Comparison of ENCODE assay signal across 25 cellular contexts in the genomic region with DNA sequence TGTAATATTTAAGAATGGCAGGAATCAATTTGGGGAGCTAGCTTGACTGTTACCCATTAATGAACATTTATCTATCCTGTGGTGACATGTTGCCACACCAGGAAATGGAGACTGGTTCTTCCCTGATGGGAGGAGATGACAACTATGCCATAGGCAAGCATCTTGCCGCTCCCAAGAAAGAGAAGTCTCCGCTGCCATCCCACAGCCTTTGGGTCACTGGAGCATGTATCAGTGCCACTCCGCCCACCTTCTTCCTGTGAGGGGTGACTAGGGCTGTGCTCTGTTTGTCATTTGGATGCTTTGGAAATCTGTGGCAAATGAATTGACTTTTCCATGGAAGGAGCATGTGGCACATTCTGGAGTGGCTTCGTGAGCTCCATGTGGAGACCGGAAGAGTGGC. TPM values are rescaled to one million over a fixed set of nuclear protein-coding genes. Genes with fewer than 3 reads are reported as not detected.
A peak's percentile ranks its signal among the peaks of the same experiment; 100 is the strongest.
DNase-seq lines count a peak whose midpoint lies in the region; ATAC-seq, FAIRE-seq and TF ChIP-seq lines count a peak whose summit lies in the region.
"Had no signal": no experiment of that assay in that cellular context is flagged by ENCODE, and none has a peak within 500 bp of the region (broad histone marks: within the 10 kb centered on the region; RNA-seq: fewer than 3 reads in every experiment).

No MANE protein-coding gene starts in this region.

- H3K27me3 ChIP-seq in lower lobe of right lung (ENCODE audit: low read depth), result no peaks in the 10 kb centered on the region
- H3K27me3 ChIP-seq in pancreas, result no peaks in the 10 kb centered on the region
- H3K27me3 ChIP-seq: BE2C had no signal

- no peak for FAIRE-seq in pancreas (lab: Jason Lieb, UNC)
- FAIRE-seq: GM12891, HepG2 had no signal

- H3K9me3 ChIP-seq in lower lobe of right lung (no peaks in the 10 kb centered on the region), pancreas (no peaks in the 10 kb centered on the region)
- H3K9me3 ChIP-seq: BE2C, Caco-2 had no signal

- peaks cover 10% of the 10 kb centered on the region for H3K36me3 Mint-ChIP-seq in activated naive CD8-positive, alpha-beta T cell
- peaks cover 64% of the 10 kb centered on the region for H3K36me3 Mint-ChIP-seq in activated naive CD8-positive, alpha-beta T cell treated with anti-CD3 and anti-CD28 coated beads, Interleukin-2, amount 50 U/mL, for 24 hours (ENCODE audit: low read depth)
- peaks cover 65% of the 10 kb centered on the region for H3K36me3 Mint-ChIP-seq in WTC11

- H3K4me3 ChIP-seq in lower lobe of right lung, result no peak overlapping the region
- no peak overlapping the region for H3K4me3 ChIP-seq in pancreas
- H3K4me3 ChIP-seq: GM23248, PC-9 had no signal

- no peak for TF ChIP-seq CTCF in WTC11 (IDR thresholded peaks at IDR 0.05)
- no peak for TF ChIP-seq CTCF in lower lobe of right lung (IDR thresholded peaks at IDR 0.05)
- no peak for TF ChIP-seq CTCF in pancreas (IDR thresholded peaks at IDR 0.05)

- no peaks in the 10 kb centered on the region for H3K27me3 Mint-ChIP-seq in activated naive CD8-positive, alpha-beta T cell
- no peaks in the 10 kb centered on the region for H3K27me3 Mint-ChIP-seq in activated naive CD8-positive, alpha-beta T cell treated with anti-CD3 and anti-CD28 coated beads, Interleukin-2, amount 50 U/mL, for 24 hours
- H3K27me3 Mint-ChIP-seq in WTC11 (ENCODE audit: low read depth), result no peaks in the 10 kb centered on the region
- H3K27me3 Mint-ChIP-seq: CD4-positive, alpha-beta T cell had no signal

- WGBS in pancreas, 2 donors, result 91 to 94% methylated on average over 5 of the region's 5 CpGs

- peak overlapping the region; percentile 58 for H3K4me3 Mint-ChIP-seq in activated naive CD8-positive, alpha-beta T cell
- no peak overlapping the region for H3K4me3 Mint-ChIP-seq in activated naive CD8-positive, alpha-beta T cell treated with anti-CD3 and anti-CD28 coated beads, Interleukin-2, amount 50 U/mL, for 24 hours
- no peak overlapping the region for H3K4me3 Mint-ChIP-seq in WTC11
- H3K4me3 Mint-ChIP-seq: CD4-positive, alpha-beta T cell had no signal

- H3K4me1 ChIP-seq in lower lobe of right lung (peaks cover 20% of the 10 kb centered on the region), pancreas (peaks cover 0 to 9% (median 3%) of the 10 kb centered on the region in 3 donors)
- H3K4me1 ChIP-seq: BE2C had no signal

- H3K27ac ChIP-seq in lower lobe of right lung (no peak overlapping the region), pancreas (no peak overlapping the region)
- H3K27ac ChIP-seq: GM23248, PC-9 had no signal

- H3K36me3 ChIP-seq in lower lobe of right lung, result peaks cover 58% of the 10 kb centered on the region
- peaks cover 15 to 48% (median 42%) of the 10 kb centered on the region in 3 donors for H3K36me3 ChIP-seq in pancreas

- CTCF ChIA-PET in WTC11 (lab: Charles Lee), result interaction anchor here (1.2 to 2.1 kb wide), 3 partner anchors 12 to 40 kb away, joined by 4 to 11 read pairs (median 4); no protein-coding TSS in a partner anchor

- H3K27ac Mint-ChIP-seq in activated naive CD8-positive, alpha-beta T cell, result peak overlapping the region; percentile 58
- H3K27ac Mint-ChIP-seq in activated naive CD8-positive, alpha-beta T cell treated with anti-CD3 and anti-CD28 coated beads, Interleukin-2, amount 50 U/mL, for 24 hours, result no peak overlapping the region
- H3K27ac Mint-ChIP-seq in WTC11, result peak overlapping the region; percentile 41; the same call in 1 of the 2 replicates
- H3K27ac Mint-ChIP-seq: CD4-positive, alpha-beta T cell had no signal

- intact Hi-C loops in lower lobe of right lung (cut with DNase I) (no loop called here), pancreas (cut with DNase I) (no loop called here)

- no peaks in the 10 kb centered on the region for H3K9me3 Mint-ChIP-seq in activated naive CD8-positive, alpha-beta T cell (ENCODE audit: low read depth)
- H3K9me3 Mint-ChIP-seq in activated naive CD8-positive, alpha-beta T cell treated with anti-CD3 and anti-CD28 coated beads, Interleukin-2, amount 50 U/mL, for 24 hours, result no peaks in the 10 kb centered on the region
- no peaks in the 10 kb centered on the region for H3K9me3 Mint-ChIP-seq in WTC11
- H3K9me3 Mint-ChIP-seq: CD4-positive, alpha-beta T cell had no signal

- DNase-seq in activated naive CD8-positive, alpha-beta T cell treated with anti-CD3 and anti-CD28 coated beads, Interleukin-2, amount 50 U/mL, for 24 hours, result no peak
- DNase-seq in WTC11 (ENCODE audit: low spot score), result no peak
- no peak for DNase-seq in lower lobe of right lung
- no peak for DNase-seq in pancreas
- DNase-seq in activated effector memory CD4-positive, alpha-beta T cell treated with anti-CD3 and anti-CD28 coated beads, Interleukin-2, amount 50 U/mL, for 16 hours, result no peak
- DNase-seq in NCI-H2196 treated with DMSO at 0.1 percent for 48 hours (lab: John Stamatoyannopoulos, UW; ENCODE audit: unreplicated experiment), result no peak
- DNase-seq: BE2C; Caco-2; CD4-positive, alpha-beta T cell; DMS 273 treated with DMSO at 0.1 percent for 48 hours; DMS79 treated with DMSO at 0.1 percent for 48 hours; GM23248; HCEC 1CT; KBM-7; MM.1S; NCI-H1048; NCI-H1417 treated with DMSO at 0.1 percent for 48 hours; NCI-H187 treated with DMSO at 0.1 percent for 48 hours; NCI-H2107; NCI-H69; PC-9; SIG-M5 had no signal

- peaks cover 41% of the 10 kb centered on the region for H3K4me1 Mint-ChIP-seq in activated naive CD8-positive, alpha-beta T cell (ENCODE audit: low read depth)
- peaks cover 44% of the 10 kb centered on the region for H3K4me1 Mint-ChIP-seq in activated naive CD8-positive, alpha-beta T cell treated with anti-CD3 and anti-CD28 coated beads, Interleukin-2, amount 50 U/mL, for 24 hours
- H3K4me1 Mint-ChIP-seq in WTC11, result peaks cover 9% of the 10 kb centered on the region

- no peak for ATAC-seq in activated naive CD8-positive, alpha-beta T cell treated with anti-CD3 and anti-CD28 coated beads, Interleukin-2, amount 50 U/mL, for 24 hours
- ATAC-seq in WTC11 (no peak), lower lobe of right lung (peak; percentile 58 to 65), pancreas (no peak)
- ATAC-seq: HepG2 had no signal

- POLR2A ChIA-PET in WTC11 (lab: Charles Lee), result no interaction called here

TF ChIP-seq in WTC11, 78 proteins besides CTCF, POLR2A, EP300 and RAD21 (continues in another document):
- TF ChIP-seq SMAD3 (CRISPR knock-in tag; IDR thresholded peaks at IDR 0.05; ENCODE audit: borderline replicate concordance) (no peak), USF2 (CRISPR knock-in tag; IDR thresholded peaks at IDR 0.05) (no peak), SMAD4 (CRISPR knock-in tag; IDR thresholded peaks at IDR 0.05) (no peak), TCF7 (CRISPR knock-in tag; IDR thresholded peaks at IDR 0.05; ENCODE audit: low read depth) (no peak), NFE2L1 (CRISPR knock-in tag; IDR thresholded peaks at IDR 0.05) (no peak), JAZF1 (CRISPR knock-in tag; IDR thresholded peaks at IDR 0.05) (no peak)
- TF ChIP-seq, protein P1, sequence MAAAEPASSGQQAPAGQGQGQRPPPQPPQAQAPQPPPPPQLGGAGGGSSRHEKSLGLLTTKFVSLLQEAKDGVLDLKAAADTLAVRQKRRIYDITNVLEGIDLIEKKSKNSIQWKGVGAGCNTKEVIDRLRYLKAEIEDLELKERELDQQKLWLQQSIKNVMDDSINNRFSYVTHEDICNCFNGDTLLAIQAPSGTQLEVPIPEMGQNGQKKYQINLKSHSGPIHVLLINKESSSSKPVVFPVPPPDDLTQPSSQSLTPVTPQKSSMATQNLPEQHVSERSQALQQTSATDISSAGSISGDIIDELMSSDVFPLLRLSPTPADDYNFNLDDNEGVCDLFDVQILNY (CRISPR knock-in tag; IDR thresholded peaks at IDR 0.05), result no peak

RNA-seq across cellular contexts. Expression of gene STIP1, which starts 6.5 kb away (rescaled TPM):
- total RNA-seq in WTC11 (2021) (291 to 296 TPM (median 296 TPM) in 3 replicates), lower lobe of right lung (125 TPM), pancreas (10 to 100 TPM; 23.7 to 73.0 (median 39.3) TPM)
- 10 to 100 TPM; 34.2 to 37.6 TPM for polyA plus RNA-seq in pancreas

RNA-seq across cellular contexts. Expression of gene FERMT3, which starts 14.1 kb away (rescaled TPM):
- total RNA-seq in WTC11 (2021) (3.8 to 8.2 TPM (median 3.8 TPM) in 3 replicates), lower lobe of right lung (92.0 TPM), pancreas (10 to 100 TPM in 2 of 6 donors, 1 to 10 TPM in 4; 1.9 to 16.3 (median 6.3) TPM)
- polyA plus RNA-seq in pancreas, result 10 to 100 TPM in 1 of 2 donors, 1 to 10 TPM in 1; 9.7 to 12.6 TPM
- total RNA-seq: HepG2 had no signal

RNA-seq across cellular contexts. Expression of gene MACROD1, which starts 26.5 kb away (rescaled TPM):
- total RNA-seq in WTC11 (2021) (36.9 to 54.4 TPM (median 52.9 TPM) in 3 replicates), lower lobe of right lung (15.0 TPM), pancreas (10 to 100 TPM; 26.0 to 37.8 (median 30.3) TPM)
- 100 to 1,000 TPM in 1 of 2 donors, 10 to 100 TPM in 1; 85.1 to 126 TPM for polyA plus RNA-seq in pancreas

RNA-seq across cellular contexts. Expression of gene TRPT1, which starts 33.6 kb away (rescaled TPM):
- total RNA-seq in WTC11 (2021) (52.3 to 58.8 TPM (median 53.2 TPM) in 3 replicates), lower lobe of right lung (27.8 TPM), pancreas (10 to 100 TPM; 18.6 to 33.1 (median 25.8) TPM)
- 10 to 100 TPM; 74.6 to 78.7 TPM for polyA plus RNA-seq in pancreas

RNA-seq across cellular contexts. Expression of gene NUDT22, which starts 33.6 kb away (rescaled TPM):
- total RNA-seq in WTC11 (2021) (59.1 to 64.4 TPM (median 60.1 TPM) in 3 replicates), lower lobe of right lung (45.0 TPM), pancreas (10 to 100 TPM; 32.6 to 46.0 (median 38.4) TPM)
- 100 to 1,000 TPM in 1 of 2 donors, 10 to 100 TPM in 1; 69.7 to 115 TPM for polyA plus RNA-seq in pancreas

Comparison
In these comparisons a context has a peak if more than half of its experiments do, and no peak if none do; other contexts are left out.
1. ATAC-seq: peak in lower lobe of right lung (2 of 2); none in activated naive CD8-positive, alpha-beta T cell treated with anti-CD3 and anti-CD28 coated beads, Interleukin-2, amount 50 U/mL, for 24 hours (single experiment), WTC11 (single experiment) and pancreas (0 of 4).